In the genomic region with DNA sequence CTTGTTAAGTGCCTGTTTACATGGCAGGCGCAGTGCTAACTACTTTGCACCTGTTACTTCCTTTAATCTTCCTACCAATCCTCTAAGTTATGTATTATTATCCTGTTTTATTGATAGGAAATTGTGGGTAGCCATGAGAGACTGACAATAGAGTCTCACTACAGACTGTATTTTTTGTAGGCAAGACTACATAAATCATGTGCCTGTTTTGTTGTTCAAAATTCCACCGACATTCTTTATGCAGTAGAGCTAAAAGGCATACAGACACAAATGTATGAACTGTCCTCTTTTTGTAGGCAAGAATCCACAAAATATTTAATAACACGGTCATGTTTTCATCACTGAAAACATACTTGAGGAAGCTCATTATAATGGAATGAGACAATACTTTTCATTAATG, we compare ENCODE assay signal across 24 cellular contexts.
"Had no signal": no experiment of that assay in that cellular context is flagged by ENCODE, and none has a peak within 500 bp of the region (broad histone marks: within the 10 kb centered on the region; RNA-seq: fewer than 3 reads in every experiment).

No MANE protein-coding gene starts in this region.

- FAIRE-seq: astrocyte, kidney, pancreas had no signal

- H3K4me1 Mint-ChIP-seq: activated naive CD8-positive, alpha-beta T cell treated with anti-CD3 and anti-CD28 coated beads for 36 hours; central memory CD8-positive, alpha-beta T cell; mesothelial cell of epicardium; nephron had no signal

- H3K4me3 ChIP-seq: coronary artery, heart right ventricle, lung, pancreas, psoas muscle, right atrium auricular region, upper lobe of left lung had no signal

- H3K27ac ChIP-seq: coronary artery, heart right ventricle, neutrophil, pancreas, psoas muscle, right atrium auricular region, upper lobe of left lung had no signal

- DNase-seq: activated CD4-positive, alpha-beta T cell treated with anti-CD3 and anti-CD28 coated beads for 1 hour; activated CD8-positive, alpha-beta memory T cell treated with anti-CD3 and anti-CD28 coated beads, Interleukin-2, amount 50 U/mL, for 4 hours; activated naive CD4-positive, alpha-beta T cell treated with Interleukin-2 at 50 U/mL for 16 hours; activated naive CD8-positive, alpha-beta T cell treated with anti-CD3 and anti-CD28 coated beads for 36 hours; activated T-cell treated with anti-CD3 and anti-CD28 coated beads, Interleukin-2, amount 50 U/mL, for 4 hours; erythroblast; heart right ventricle; kidney; pancreas; psoas muscle; stimulated activated CD4-positive, alpha-beta T cell treated with anti-CD3 and anti-CD28 coated beads, Interleukin-12 subunit alpha, Interleukin-12 subunit beta, amount 100 ng/mL, for 4 hours; stimulated activated CD4-positive, alpha-beta T cell treated with anti-CD3 and anti-CD28 coated beads, Interleukin-4, amount 100 ng/mL, for 4 hours; stimulated activated naive CD8-positive, alpha-beta T cell treated with anti-CD3 and anti-CD28 coated beads, Interleukin-15, Interleukin-2, amounts not matched to agents 100 U/mL and 50 U/mL, for 24 hours; T-helper 1 cell; upper lobe of left lung had no signal

- H3K4me3 Mint-ChIP-seq: activated naive CD8-positive, alpha-beta T cell treated with anti-CD3 and anti-CD28 coated beads for 36 hours; activated T-cell treated with anti-CD3 and anti-CD28 coated beads, Interleukin-2, amount 50 U/mL, for 4 hours; central memory CD8-positive, alpha-beta T cell; mesothelial cell of epicardium; nephron had no signal

- H3K27ac Mint-ChIP-seq: activated naive CD8-positive, alpha-beta T cell treated with anti-CD3 and anti-CD28 coated beads for 36 hours; activated T-helper 2 cell treated with anti-CD3 and anti-CD28 coated beads, Interferon-gamma antibody, Interleukin-2, Interleukin-4, amounts not matched to agents 10 μg/mL and 5 μg/mL and 100 μg/mL, durations not matched to agents 14 hours and 24 hours and 36 hours; mesothelial cell of epicardium; nephron had no signal

- H3K4me1 ChIP-seq: heart right ventricle, pancreas, psoas muscle, right atrium auricular region, upper lobe of left lung had no signal

- ATAC-seq: activated T-cell treated with anti-CD3 and anti-CD28 coated beads, Interleukin-2, amount 50 U/mL, for 4 hours; heart right ventricle; psoas muscle; stimulated activated naive CD8-positive, alpha-beta T cell treated with anti-CD3 and anti-CD28 coated beads, Interleukin-15, Interleukin-2, amounts not matched to agents 100 U/mL and 50 U/mL, for 24 hours had no signal

- H3K27me3 ChIP-seq: heart right ventricle, neutrophil, pancreas, right atrium auricular region, upper lobe of left lung had no signal

- H3K27me3 Mint-ChIP-seq: central memory CD8-positive, alpha-beta T cell had no signal

- H3K36me3 ChIP-seq: heart right ventricle, neutrophil, pancreas, right atrium auricular region, upper lobe of left lung had no signal

- H3K9me3 ChIP-seq: neutrophil, pancreas, psoas muscle, right atrium auricular region, upper lobe of left lung had no signal

- H3K36me3 Mint-ChIP-seq: activated naive CD8-positive, alpha-beta T cell treated with anti-CD3 and anti-CD28 coated beads for 36 hours; mesothelial cell of epicardium had no signal
